In the genomic region with DNA sequence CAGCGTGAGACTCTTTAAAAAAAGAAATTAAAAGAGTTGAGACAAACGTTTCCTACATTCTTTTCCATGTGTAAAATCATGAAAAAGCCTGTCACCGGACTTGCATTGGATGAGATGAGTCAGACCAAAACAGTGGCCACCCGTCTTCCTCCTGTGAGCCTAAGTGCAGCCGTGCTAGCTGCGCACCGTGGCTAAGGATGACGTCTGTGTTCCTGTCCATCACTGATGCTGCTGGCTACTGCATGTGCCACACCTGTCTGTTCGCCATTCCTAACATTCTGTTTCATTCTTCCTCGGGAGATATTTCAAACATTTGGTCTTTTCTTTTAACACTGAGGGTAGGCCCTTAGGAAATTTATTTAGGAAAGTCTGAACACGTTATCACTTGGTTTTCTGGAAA, we compare ENCODE assay signal across 19 cellular contexts. TPM values are rescaled to one million over a fixed set of nuclear protein-coding genes. Genes with fewer than 3 reads are reported as not detected.
DNase-seq lines count a peak whose midpoint lies in the region; ATAC-seq and TF ChIP-seq lines count a peak whose summit lies in the region.
"Had no signal": no experiment of that assay in that cellular context is flagged by ENCODE, and none has a peak within 500 bp of the region (broad histone marks: within the 10 kb centered on the region; RNA-seq: fewer than 3 reads in every experiment).

No MANE protein-coding gene starts in this region.

- no peak for TF ChIP-seq CTCF in cardiac muscle cell (IDR thresholded peaks at IDR 0.05; ENCODE audit: low read depth, low read length)
- no peak for TF ChIP-seq CTCF in left ventricle myocardium inferior (IDR thresholded peaks at IDR 0.05; ENCODE audit: borderline replicate concordance)

- intact Hi-C loops in left ventricle myocardium inferior (cut with micrococcal nuclease) = no loop called here

- ATAC-seq in GM19452 (IDR thresholded peaks at IDR 0.05; ENCODE audit: unreplicated experiment) = no peak
- ATAC-seq: A549 had no signal

- DNase-seq in cardiac muscle cell (ENCODE audit: low read depth in 1 of 2, low spot score in 1 of 2) = no peak
- no peak for DNase-seq in left ventricle myocardium inferior
- DNase-seq in myocyte (ENCODE audit: low read depth) = peak; percentile 44
- peak; percentile 17 for DNase-seq in skeletal muscle cell (ENCODE audit: low read depth)
- DNase-seq in activated effector memory CD4-positive, alpha-beta T cell treated with Interleukin-2 at 50 U/mL for 16 hours = no peak
- DNase-seq in NCI-H69 (lab: John Stamatoyannopoulos, UW) = no peak
- DNase-seq: BE2C; H7; IMR-90; MV-4-11; NCI-H1105 treated with DMSO at 0.1 percent for 48 hours; NCI-H187 treated with DMSO at 0.1 percent for 48 hours; NCI-H2227 treated with DMSO at 0.1 percent for 48 hours; NCI-H510A; NCI-H774; NK-92 treated with Interleukin-12 subunit alpha and Interleukin-12 subunit beta, amount 100 ng/mL, for 24 hours had no signal

- H3K27ac ChIP-seq in cardiac muscle cell = peak overlapping the region; percentile 16
- H3K27ac ChIP-seq in left ventricle myocardium inferior (replicated peaks) = no peak overlapping the region
- H3K27ac ChIP-seq: A549, KMS-11 had no signal

- H3K36me3 ChIP-seq in cardiac muscle cell = peaks cover 18% of the 10 kb centered on the region
- peaks cover 60% of the 10 kb centered on the region for H3K36me3 ChIP-seq in left ventricle myocardium inferior

- H3K27me3 ChIP-seq in cardiac muscle cell = no peaks in the 10 kb centered on the region
- H3K27me3 ChIP-seq in left ventricle myocardium inferior (ENCODE audit: low read depth) = no peaks in the 10 kb centered on the region
- H3K27me3 ChIP-seq: BE2C had no signal

- no peak overlapping the region for H3K4me3 ChIP-seq in cardiac muscle cell
- H3K4me3 ChIP-seq in left ventricle myocardium inferior = no peak overlapping the region
- H3K4me3 ChIP-seq in skeletal muscle cell (ENCODE audit: low read depth, low read length) = no peak overlapping the region
- H3K4me3 ChIP-seq: A549 had no signal

- H3K9me3 ChIP-seq in cardiac muscle cell (ENCODE audit: low read depth) (no peaks in the 10 kb centered on the region), left ventricle myocardium inferior (replicated peaks) (no peaks in the 10 kb centered on the region)
- H3K9me3 ChIP-seq: A549, BE2C had no signal

- H3K4me1 ChIP-seq in cardiac muscle cell (ENCODE audit: low read depth) = no peaks in the 10 kb centered on the region
- H3K4me1 ChIP-seq in left ventricle myocardium inferior = peaks cover 11% of the 10 kb centered on the region
- H3K4me1 ChIP-seq: BE2C had no signal

RNA-seq across cellular contexts. Expression of a gene that starts 31.2 kb away (rescaled TPM):
- total RNA-seq in cardiac muscle cell (6.5 and 12.1 TPM in 2 replicates), left ventricle myocardium inferior (24.4 TPM), myocyte (13.6 and 16.2 TPM in 2 replicates)
- polyA plus RNA-seq in cardiac muscle cell = 18.6 and 19.2 TPM in 2 replicates
- polyA plus RNA-seq in myocyte (2012) = 17.0 TPM

RNA-seq across cellular contexts. Expression of a gene that starts 47.2 kb away (rescaled TPM):
- 36.8 and 47.2 TPM in 2 replicates for total RNA-seq in cardiac muscle cell
- polyA plus RNA-seq in cardiac muscle cell = 64.6 and 87.6 TPM in 2 replicates
- 34.6 TPM for total RNA-seq in left ventricle myocardium inferior
- 24.8 and 33.6 TPM in 2 replicates for total RNA-seq in myocyte
- polyA plus RNA-seq in myocyte (2012) = 42.6 TPM

Comparison
In these comparisons a context has a peak if more than half of its experiments do, and no peak if none do; other contexts are left out.
1. DNase-seq: peak in myocyte (single experiment) and skeletal muscle cell (single experiment); none in cardiac muscle cell (0 of 2), left ventricle myocardium inferior (single experiment), activated effector memory CD4-positive, alpha-beta T cell treated with Interleukin-2 at 50 U/mL for 16 hours (single experiment) and NCI-H69 (single experiment).